ENCODE assay signal across 19 cellular contexts in genomic region chr7:100374601-100375000, GRCh38. TPM values are rescaled to one million over a fixed set of nuclear protein-coding genes. Genes with fewer than 3 reads are reported as not detected.
DNase-seq lines count a peak whose midpoint lies in the region; ATAC-seq and TF ChIP-seq lines count a peak whose summit lies in the region.
"Had no signal": no experiment of that assay in that cellular context is flagged by ENCODE, and none has a peak within 500 bp of the region (broad histone marks: within the 10 kb centered on the region; RNA-seq: fewer than 3 reads in every experiment).

No MANE protein-coding gene starts in this region.

- POLR2A ChIA-PET in activated CD8-positive, alpha-beta T cell treated with anti-CD3 and anti-CD28 coated beads for 36 hours (lab: Charles Lee), result interaction anchor here (1.2 to 1.3 kb wide), 2 partner anchors 9 to 17 kb away, joined by 3 to 5 read pairs; no protein-coding TSS in a partner anchor

- DNase-seq in cardiac septum (ENCODE audit: low spot score), result peak; percentile 55
- DNase-seq in right atrium auricular region (ENCODE audit: low spot score), result no peak
- DNase-seq in activated CD8-positive, alpha-beta T cell treated with anti-CD3 and anti-CD28 coated beads for 36 hours, result peak; percentile 62
- DNase-seq in memory B cell (ENCODE audit: low spot score in 2 of 2), result no peak
- no peak for DNase-seq in DMS 273 (lab: John Stamatoyannopoulos, UW; ENCODE audit: unreplicated experiment)
- DNase-seq in NCI-H1436 (lab: John Stamatoyannopoulos, UW), result no peak
- DNase-seq in glutamatergic neuron, result no peak
- DNase-seq: activated effector memory CD4-positive, alpha-beta T cell treated with anti-CD3 and anti-CD28 coated beads, Interleukin-2, amount 50 U/mL, for 16 hours; islet precursor cell; NCI-H1092; NCI-H2107; NCI-H524 treated with DMSO at 0.1 percent for 48 hours; T-helper 17 cell had no signal

- H3K36me3 ChIP-seq in right atrium auricular region, result no peaks in the 10 kb centered on the region
- H3K36me3 ChIP-seq: HAP-1, WERI-Rb-1 had no signal

- peak overlapping the region; percentile 49 for H3K27ac Mint-ChIP-seq in activated CD8-positive, alpha-beta T cell treated with anti-CD3 and anti-CD28 coated beads for 36 hours
- H3K27ac Mint-ChIP-seq in memory B cell, result peak overlapping the region; percentile 89
- no peak overlapping the region for H3K27ac Mint-ChIP-seq in glutamatergic neuron (ENCODE audit: unreplicated experiment)
- H3K27ac Mint-ChIP-seq: T-helper 17 cell had no signal

- intact Hi-C loops in cardiac septum (cut with DNase I), result no loop called here
- intact Hi-C loops in activated CD8-positive, alpha-beta T cell treated with anti-CD3 and anti-CD28 coated beads for 36 hours (cut with micrococcal nuclease), result no loop called here

- H3K4me1 ChIP-seq in right atrium auricular region, result peaks cover 0 to 3% of the 10 kb centered on the region in 2 donors

- TF ChIP-seq CTCF in right atrium auricular region (IDR thresholded peaks at IDR 0.05) (no peak), glutamatergic neuron (IDR thresholded peaks at IDR 0.05; ENCODE audit: partially characterized antibody, unreplicated experiment) (no peak)
- no peak for TF ChIP-seq CTCF in activated CD8-positive, alpha-beta T cell treated with anti-CD3 and anti-CD28 coated beads for 36 hours (IDR thresholded peaks at IDR 0.05)

- H3K9me3 ChIP-seq in right atrium auricular region, result no peaks in the 10 kb centered on the region
- H3K9me3 ChIP-seq: HAP-1, tibial nerve had no signal

- no peaks in the 10 kb centered on the region for H3K9me3 Mint-ChIP-seq in activated CD8-positive, alpha-beta T cell treated with anti-CD3 and anti-CD28 coated beads for 36 hours
- no peaks in the 10 kb centered on the region for H3K9me3 Mint-ChIP-seq in memory B cell
- H3K9me3 Mint-ChIP-seq in glutamatergic neuron (ENCODE audit: unreplicated experiment), result peaks cover 2% of the 10 kb centered on the region
- H3K9me3 Mint-ChIP-seq: neural crest cell had no signal

- no peak overlapping the region for H3K27ac ChIP-seq in right atrium auricular region
- H3K27ac ChIP-seq: KMS-11, WERI-Rb-1 had no signal

- H3K36me3 Mint-ChIP-seq in activated CD8-positive, alpha-beta T cell treated with anti-CD3 and anti-CD28 coated beads for 36 hours (ENCODE audit: low read depth), result peaks cover 3% of the 10 kb centered on the region
- H3K36me3 Mint-ChIP-seq in memory B cell (no peaks in the 10 kb centered on the region), glutamatergic neuron (ENCODE audit: unreplicated experiment) (no peaks in the 10 kb centered on the region)

- H3K27me3 ChIP-seq in right atrium auricular region, result no peaks in the 10 kb centered on the region
- H3K27me3 ChIP-seq: tibial nerve had no signal

- CTCF ChIA-PET in activated CD8-positive, alpha-beta T cell treated with anti-CD3 and anti-CD28 coated beads for 36 hours (lab: Charles Lee), result interaction anchor here (0.7 kb wide), 1 partner anchor 33 kb away, joined by 3 read pairs; no protein-coding TSS in a partner anchor

- no peaks in the 10 kb centered on the region for H3K27me3 Mint-ChIP-seq in activated CD8-positive, alpha-beta T cell treated with anti-CD3 and anti-CD28 coated beads for 36 hours
- H3K27me3 Mint-ChIP-seq in memory B cell, result no peaks in the 10 kb centered on the region
- peaks cover 9% of the 10 kb centered on the region for H3K27me3 Mint-ChIP-seq in glutamatergic neuron (ENCODE audit: unreplicated experiment)

- peak; percentile 64 for ATAC-seq in activated CD8-positive, alpha-beta T cell treated with anti-CD3 and anti-CD28 coated beads for 36 hours
- no peak for ATAC-seq in memory B cell (ENCODE audit: low read depth)
- no peak for ATAC-seq in HG02970 (IDR thresholded peaks at IDR 0.05; ENCODE audit: low FRiP score, unreplicated experiment)
- ATAC-seq: T-helper 17 cell had no signal

- H3K4me1 Mint-ChIP-seq in activated CD8-positive, alpha-beta T cell treated with anti-CD3 and anti-CD28 coated beads for 36 hours (ENCODE audit: low read depth), result peaks cover 29% of the 10 kb centered on the region
- peaks cover 25% of the 10 kb centered on the region for H3K4me1 Mint-ChIP-seq in memory B cell
- H3K4me1 Mint-ChIP-seq in glutamatergic neuron (ENCODE audit: low read depth, unreplicated experiment), result peaks cover 2% of the 10 kb centered on the region

- H3K4me3 Mint-ChIP-seq in activated CD8-positive, alpha-beta T cell treated with anti-CD3 and anti-CD28 coated beads for 36 hours, result no peak overlapping the region
- peak overlapping the region; percentile 64 for H3K4me3 Mint-ChIP-seq in memory B cell
- H3K4me3 Mint-ChIP-seq in glutamatergic neuron (ENCODE audit: unreplicated experiment), result no peak overlapping the region
- H3K4me3 Mint-ChIP-seq: T-helper 17 cell had no signal

- H3K4me3 ChIP-seq in right atrium auricular region, result no peak overlapping the region
- H3K4me3 ChIP-seq: HAP-1 had no signal

RNA-seq across cellular contexts. Expression of gene PILRA, which starts 1.3 kb away (rescaled TPM):
- total RNA-seq in cardiac septum, result 2.3 TPM
- total RNA-seq in right atrium auricular region, result 1 to 10 TPM; 2.6 to 6.2 TPM
- 1 to 10 TPM; 5.8 to 6.6 TPM for total RNA-seq in activated CD8-positive, alpha-beta T cell treated with anti-CD3 and anti-CD28 coated beads for 36 hours
- 12.5 TPM for total RNA-seq in glutamatergic neuron (ENCODE audit: unreplicated experiment)

RNA-seq across cellular contexts. Expression of gene PILRB, which starts 16.7 kb away (rescaled TPM):
- total RNA-seq in cardiac septum, result 11.6 TPM
- total RNA-seq in right atrium auricular region, result 1 to 10 TPM; 9.3 to 9.8 TPM
- 10 to 100 TPM; 43.7 to 46.8 TPM for total RNA-seq in activated CD8-positive, alpha-beta T cell treated with anti-CD3 and anti-CD28 coated beads for 36 hours
- 62.6 TPM for total RNA-seq in glutamatergic neuron (ENCODE audit: unreplicated experiment)

RNA-seq across cellular contexts. Expression of gene ZCWPW1, which starts 53.9 kb away (rescaled TPM):
- 3.4 TPM for total RNA-seq in cardiac septum
- total RNA-seq in right atrium auricular region, result 1 to 10 TPM; 2.1 to 8.5 TPM
- total RNA-seq in activated CD8-positive, alpha-beta T cell treated with anti-CD3 and anti-CD28 coated beads for 36 hours, result 1 to 10 TPM; 2.5 to 3.6 TPM
- 1.8 TPM for total RNA-seq in glutamatergic neuron (ENCODE audit: unreplicated experiment)

RNA-seq across cellular contexts. Expression of gene MEPCE, which starts 55.0 kb away (rescaled TPM):
- total RNA-seq in cardiac septum (19.7 TPM), right atrium auricular region (10 to 100 TPM; 12.6 to 21.9 TPM), glutamatergic neuron (ENCODE audit: unreplicated experiment) (18.5 TPM)
- 10 to 100 TPM; 38.3 to 38.8 TPM for total RNA-seq in activated CD8-positive, alpha-beta T cell treated with anti-CD3 and anti-CD28 coated beads for 36 hours

Comparison
In these comparisons a context has a peak if more than half of its experiments do, and no peak if none do; other contexts are left out.
1. DNase-seq: peak in cardiac septum (single experiment) and activated CD8-positive, alpha-beta T cell treated with anti-CD3 and anti-CD28 coated beads for 36 hours (single experiment); none in right atrium auricular region (single experiment), memory B cell (0 of 2), DMS 273 (single experiment), NCI-H1436 (single experiment) and glutamatergic neuron (single experiment).